ENCODE assay signal across 33 cellular contexts in genomic region chr3:192397012-192397411, GRCh38.
"Had no signal": no experiment of that assay in that cellular context is flagged by ENCODE, and none has a peak within 500 bp of the region (broad histone marks: within the 10 kb centered on the region; RNA-seq: fewer than 3 reads in every experiment).

No MANE protein-coding gene starts in this region.

- DNase-seq: Karpas-422, Kasumi-1, MG63, MM.1S, MV-4-11, NCI-H1048, NCI-H1092, NCI-H1092 treated with DMSO at 0.1 percent for 48 hours, NCI-H1105 treated with DMSO at 0.1 percent for 48 hours, NCI-H1417, NCI-H1417 treated with DMSO at 0.1 percent for 48 hours, NCI-H1436, NCI-H1436 treated with DMSO at 0.1 percent for 48 hours, NCI-H1694, NCI-H1694 treated with DMSO at 0.1 percent for 48 hours, NCI-H187, NCI-H187 treated with DMSO at 0.1 percent for 48 hours, NCI-H1930, NCI-H2029, NCI-H2029 treated with DMSO at 0.1 percent for 48 hours, NCI-H2081, NCI-H2081 treated with DMSO at 0.1 percent for 48 hours, NCI-H2107, NCI-H2171, NCI-H2171 treated with DMSO at 0.1 percent for 48 hours, NCI-H2227 treated with DMSO at 0.1 percent for 48 hours, NCI-H226, NCI-H345, NCI-H446, NCI-H446 treated with DMSO at 0.1 percent for 48 hours, NCI-H510A, NCI-H510A treated with DMSO at 0.1 percent for 48 hours, NCI-H524 had no signal

- H3K4me3 ChIP-seq: MG63 had no signal

- H3K36me3 ChIP-seq: MG63 had no signal

- H3K9me3 ChIP-seq: MG63 had no signal
